22 cellular contexts compared by ENCODE assay signal in the genomic region with DNA sequence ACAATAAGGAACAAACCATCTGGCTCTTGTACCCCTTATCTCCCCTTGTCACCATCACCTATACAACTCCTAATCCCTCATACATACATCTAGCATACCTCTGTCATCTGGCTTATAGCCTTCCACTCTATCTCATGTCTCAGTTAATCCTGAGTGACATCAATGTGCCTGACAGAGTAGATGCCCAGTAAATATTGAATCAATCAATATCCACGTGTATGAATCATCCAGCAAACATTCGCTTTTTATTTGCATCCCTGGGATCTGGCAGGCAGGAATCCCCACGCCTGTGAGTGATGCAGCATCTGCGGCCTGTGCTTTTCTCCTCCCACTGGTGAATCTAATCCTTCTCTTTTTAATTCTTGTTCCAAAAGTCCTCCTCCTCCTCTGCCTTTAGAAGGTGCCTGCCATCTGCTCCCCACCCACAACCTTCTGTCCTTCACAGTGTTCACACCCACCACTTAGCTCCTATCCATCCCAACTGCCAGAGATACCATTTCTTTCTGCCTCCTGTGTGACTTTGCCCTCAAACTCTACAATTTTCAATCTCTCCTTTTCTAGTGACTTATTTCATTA.
"Had no signal": no experiment of that assay in that cellular context is flagged by ENCODE, and none has a peak within 500 bp of the region (broad histone marks: within the 10 kb centered on the region; RNA-seq: fewer than 3 reads in every experiment).

No MANE protein-coding gene starts in this region.

- DNase-seq: activated CD4-positive, alpha-beta T cell treated with anti-CD3 and anti-CD28 coated beads for 1 hour; activated CD8-positive, alpha-beta memory T cell treated with anti-CD3 and anti-CD28 coated beads for 24 hours; activated CD8-positive, alpha-beta memory T cell treated with anti-CD3 and anti-CD28 coated beads, Interleukin-2, amount 50 U/mL, for 48 hours; activated gamma-delta T cell; adrenal gland; central memory CD4-positive, alpha-beta T cell; colonic mucosa; foreskin keratinocyte; kidney; retina; stimulated activated CD4-positive, alpha-beta T cell treated with anti-CD3 and anti-CD28 coated beads, Interleukin-2, amount 100 ng/mL, for 24 hours; stimulated activated naive CD4-positive, alpha-beta T cell treated with Interleukin-2 at 50 U/mL for 16 hours; T-helper 17 cell; uterus; WERI-Rb-1 had no signal

- H3K27ac ChIP-seq: adrenal gland, colonic mucosa, foreskin keratinocyte, neutrophil, parathyroid adenoma, tibial nerve, uterus, WERI-Rb-1 had no signal

- H3K9me3 ChIP-seq: adrenal gland, colonic mucosa, neutrophil, uterus had no signal

- H3K36me3 ChIP-seq: adrenal gland, colonic mucosa, neutrophil, uterus, WERI-Rb-1 had no signal

- H3K4me3 ChIP-seq: adrenal gland, colonic mucosa, lung, tibial nerve, uterus had no signal

- H3K4me1 ChIP-seq: adrenal gland, colonic mucosa, foreskin keratinocyte, parathyroid adenoma, tibial nerve, uterus had no signal

- ATAC-seq: activated naive CD4-positive, alpha-beta T cell treated with anti-CD3 and anti-CD28 coated beads, Interleukin-2, amount 50 U/mL, for 72 hours; foreskin keratinocyte; left lobe of liver; natural killer cell treated with Interleukin-12 subunit alpha and Interleukin-12 subunit beta and Interleukin-15 and Interleukin-18, amount 100 ng/mL, for 72 hours; T-helper 17 cell had no signal
